ENCODE assay signal across 11 cellular contexts in the genomic region with DNA sequence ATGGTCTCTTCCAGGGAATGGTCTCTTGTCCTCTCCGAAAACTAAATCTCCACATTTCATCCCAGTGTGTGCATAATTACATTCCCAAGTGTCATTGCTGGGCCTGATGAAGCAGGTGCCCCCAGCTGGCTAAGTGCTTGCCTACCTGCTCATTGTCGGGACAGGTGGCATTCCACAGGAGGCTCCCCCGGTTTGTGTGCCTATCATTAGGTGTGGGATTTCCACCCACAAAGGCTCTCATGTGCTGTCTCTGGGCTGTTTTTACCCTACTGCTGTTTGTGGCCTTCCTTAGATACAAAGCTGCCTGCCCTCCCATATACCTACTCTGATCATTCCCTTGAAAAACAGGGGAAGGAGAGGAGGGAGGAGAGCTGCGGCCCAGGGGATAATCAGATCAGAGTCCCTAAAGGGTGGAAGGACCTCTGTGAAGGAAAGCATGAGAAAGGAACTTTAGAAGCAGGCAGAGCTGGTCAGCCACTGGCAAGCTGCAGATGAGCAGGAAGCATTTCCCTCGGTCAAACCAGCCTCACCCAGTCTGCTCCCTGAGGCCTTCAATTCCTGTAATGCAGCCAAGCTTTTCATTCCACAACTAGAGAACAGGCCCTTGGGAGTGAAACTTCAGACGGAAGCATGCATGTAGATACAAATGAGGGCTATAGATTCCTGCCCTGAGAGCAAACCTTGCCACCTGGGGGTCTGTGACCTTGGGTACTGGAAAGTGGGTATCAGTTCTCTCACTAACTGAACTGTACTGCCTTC.
A peak's percentile ranks its signal among the peaks of the same experiment; 100 is the strongest.
DNase-seq lines count a peak whose midpoint lies in the region; ATAC-seq and FAIRE-seq lines count a peak whose summit lies in the region.
"Had no signal": no experiment of that assay in that cellular context is flagged by ENCODE, and none has a peak within 500 bp of the region (broad histone marks: within the 10 kb centered on the region; RNA-seq: fewer than 3 reads in every experiment).

No MANE protein-coding gene starts in this region.

- H3K4me1 Mint-ChIP-seq in activated CD4-positive, alpha-beta memory T cell treated with anti-CD3 and anti-CD28 coated beads for 36 hours (ENCODE audit: low read depth): peaks cover 22% of the 10 kb centered on the region

- H2BK120ac ChIP-seq in mesenchymal stem cell (ENCODE audit: low read depth, low read length): peak overlapping the region; percentile 35

- H3K9me3 Mint-ChIP-seq in activated CD4-positive, alpha-beta memory T cell treated with anti-CD3 and anti-CD28 coated beads for 36 hours: no peaks in the 10 kb centered on the region
- H3K9me3 Mint-ChIP-seq: CD4-positive, alpha-beta T cell; memory B cell had no signal

- peak overlapping the region; percentile 34 to 80 for H3K18ac ChIP-seq in mesenchymal stem cell (ENCODE audit: low read depth in 1 of 2, low read length in 2 of 2)

- peak overlapping the region; percentile 63 to 86 for H3K4ac ChIP-seq in mesenchymal stem cell (ENCODE audit: low read depth in 1 of 2, low read length in 2 of 2)

- DNase-seq in A172 (ENCODE audit: low spot score): peak; percentile 93
- peak; percentile 55 for DNase-seq in HTR-8/SVneo (ENCODE audit: insufficient read length, low spot score)
- DNase-seq in mesenchymal stem cell: no peak
- no peak for DNase-seq in COR-L47 (lab: John Stamatoyannopoulos, UW)
- no peak for DNase-seq in activated effector memory CD4-positive, alpha-beta T cell treated with anti-CD3 and anti-CD28 coated beads, Interleukin-2, amount 50 U/mL, for 16 hours
- DNase-seq in activated CD4-positive, alpha-beta memory T cell treated with anti-CD3 and anti-CD28 coated beads for 36 hours: no peak
- DNase-seq: CD4-positive, alpha-beta T cell had no signal

- peak overlapping the region; percentile 69 for H2AK5ac ChIP-seq in mesenchymal stem cell (ENCODE audit: low read length, severe bottlenecking)

- H3K4me3 ChIP-seq in esophagus (ENCODE audit: low read depth in 1 of 2, low read length in 2 of 2) (no peak overlapping the region), mesenchymal stem cell (ENCODE audit: insufficient read depth in 1 of 2, low read depth in 1 of 2, low read length in 2 of 2) (no peak overlapping the region)

- H4K8ac ChIP-seq in mesenchymal stem cell (ENCODE audit: low read length): peak overlapping the region; percentile 10

- FAIRE-seq in HTR-8/SVneo (lab: Jason Lieb, UNC): no peak

- POLR2A ChIA-PET in activated CD4-positive, alpha-beta memory T cell treated with anti-CD3 and anti-CD28 coated beads for 36 hours (lab: Charles Lee): no interaction called here

- H3K27ac ChIP-seq in esophagus (ENCODE audit: low read depth in 2 of 2, low read length in 1 of 2) (peak overlapping the region; percentile 36 to 58), mesenchymal stem cell (ENCODE audit: low read length, poor library complexity, severe bottlenecking) (peak overlapping the region; percentile 95)

- no peak overlapping the region for H3K27ac Mint-ChIP-seq in activated CD4-positive, alpha-beta memory T cell treated with anti-CD3 and anti-CD28 coated beads for 36 hours
- H3K27ac Mint-ChIP-seq: activated naive CD8-positive, alpha-beta T cell; CD4-positive, alpha-beta T cell; memory B cell had no signal

- peaks cover 12% of the 10 kb centered on the region for H3K27me3 Mint-ChIP-seq in activated CD4-positive, alpha-beta memory T cell treated with anti-CD3 and anti-CD28 coated beads for 36 hours
- H3K27me3 Mint-ChIP-seq: activated naive CD8-positive, alpha-beta T cell; memory B cell had no signal

- H3K36me3 Mint-ChIP-seq in activated CD4-positive, alpha-beta memory T cell treated with anti-CD3 and anti-CD28 coated beads for 36 hours: no peaks in the 10 kb centered on the region
- H3K36me3 Mint-ChIP-seq: activated naive CD8-positive, alpha-beta T cell; memory B cell had no signal

- CTCF ChIA-PET in activated CD4-positive, alpha-beta memory T cell treated with anti-CD3 and anti-CD28 coated beads for 36 hours (lab: Charles Lee): interaction anchor here (1.9 kb wide), 1 partner anchor 34 kb away, joined by 4 read pairs; no protein-coding TSS in a partner anchor

- H3K23ac ChIP-seq in mesenchymal stem cell (ENCODE audit: low read length in 2 of 2): peak overlapping the region in 1 of 2 experiments; percentile 11

- H3K79me1 ChIP-seq in mesenchymal stem cell (replicated peaks; ENCODE audit: low read length, poor library complexity, severe bottlenecking): no peaks in the 10 kb centered on the region

- no peak for ATAC-seq in GM21515 (IDR thresholded peaks at IDR 0.05; ENCODE audit: unreplicated experiment)

- no peaks in the 10 kb centered on the region for H3K36me3 ChIP-seq in esophagus (ENCODE audit: control insufficient read depth in 2 of 2, insufficient read depth in 2 of 2, low read length in 1 of 2)
- no peaks in the 10 kb centered on the region for H3K36me3 ChIP-seq in mesenchymal stem cell (ENCODE audit: control insufficient read depth in 1 of 2, insufficient read depth in 2 of 2, low read depth in 1 of 2, low read length in 2 of 2)

- peak overlapping the region; percentile 34 for H3K9ac ChIP-seq in mesenchymal stem cell (ENCODE audit: low read length)

- WGBS in esophagus, 2 donors: 46 to 49% methylated on average over 6 of the region's 6 CpGs
- 80% methylated on average over 5 of the region's 6 CpGs for WGBS in mesenchymal stem cell

- H4K91ac ChIP-seq in mesenchymal stem cell (ENCODE audit: low read length): peak overlapping the region; percentile 64

- peak overlapping the region; percentile 31 for H2AFZ ChIP-seq in mesenchymal stem cell (ENCODE audit: low read depth, low read length)

- no peak overlapping the region for H3K4me2 ChIP-seq in mesenchymal stem cell (ENCODE audit: low read length, poor library complexity, severe bottlenecking)

- no peaks in the 10 kb centered on the region for H3K27me3 ChIP-seq in esophagus (ENCODE audit: control insufficient read depth in 1 of 2, insufficient read depth in 2 of 2, low read length in 2 of 2)
- no peaks in the 10 kb centered on the region for H3K27me3 ChIP-seq in mesenchymal stem cell (ENCODE audit: control insufficient read depth in 1 of 2, insufficient read depth in 1 of 2, low read length in 2 of 2)

- H2BK15ac ChIP-seq in mesenchymal stem cell (ENCODE audit: low read depth, poor library complexity, severe bottlenecking): peak overlapping the region; percentile 44

- H3K4me3 Mint-ChIP-seq in activated CD4-positive, alpha-beta memory T cell treated with anti-CD3 and anti-CD28 coated beads for 36 hours: no peak overlapping the region
- H3K4me3 Mint-ChIP-seq: activated naive CD8-positive, alpha-beta T cell; CD4-positive, alpha-beta T cell; memory B cell had no signal

- no peaks in the 10 kb centered on the region for H3K9me3 ChIP-seq in esophagus (ENCODE audit: control insufficient read depth in 2 of 2, insufficient read depth in 1 of 2, low read depth in 1 of 2, low read length in 1 of 2)
- H3K9me3 ChIP-seq in mesenchymal stem cell (ENCODE audit: control insufficient read depth, low read length): no peaks in the 10 kb centered on the region

- H3K4me1 ChIP-seq in esophagus (ENCODE audit: control insufficient read depth in 2 of 2, insufficient read depth in 2 of 2, low read length in 1 of 2): peaks cover 8% of the 10 kb centered on the region in 2 donors
- H3K4me1 ChIP-seq in mesenchymal stem cell (ENCODE audit: control insufficient read depth, insufficient read depth, low read depth, low read length): peaks cover 24% of the 10 kb centered on the region

- H2BK5ac ChIP-seq in mesenchymal stem cell (ENCODE audit: low read depth, low read length, poor library complexity, severe bottlenecking): peak overlapping the region; percentile 74

- intact Hi-C loops in activated CD4-positive, alpha-beta memory T cell treated with anti-CD3 and anti-CD28 coated beads for 36 hours (cut with micrococcal nuclease): no loop called here

- peak overlapping the region; percentile 79 to 96 for H2BK12ac ChIP-seq in mesenchymal stem cell (ENCODE audit: low read length in 2 of 2)

- H3K14ac ChIP-seq in mesenchymal stem cell (ENCODE audit: low read length in 2 of 2): peak overlapping the region in 1 of 2 experiments; percentile 93

Comparison
In these comparisons a context has a peak if more than half of its experiments do, and no peak if none do; other contexts are left out.
1. DNase-seq: peak in A172 (single experiment) and HTR-8/SVneo (single experiment); none in mesenchymal stem cell (single experiment), COR-L47 (single experiment), activated effector memory CD4-positive, alpha-beta T cell treated with anti-CD3 and anti-CD28 coated beads, Interleukin-2, amount 50 U/mL, for 16 hours (single experiment) and activated CD4-positive, alpha-beta memory T cell treated with anti-CD3 and anti-CD28 coated beads for 36 hours (single experiment).